In genomic region chr4:1243451-1244080, GRCh38 we compare ENCODE assay signal across 10 cellular contexts. TPM values are rescaled to one million over a fixed set of nuclear protein-coding genes. Genes with fewer than 3 reads are reported as not detected.
A peak's percentile ranks its signal among the peaks of the same experiment; 100 is the strongest.
DNase-seq lines count a peak whose midpoint lies in the region; ATAC-seq and TF ChIP-seq lines count a peak whose summit lies in the region.
"Had no signal": no experiment of that assay in that cellular context is flagged by ENCODE, and none has a peak within 500 bp of the region (broad histone marks: within the 10 kb centered on the region; RNA-seq: fewer than 3 reads in every experiment).

No MANE protein-coding gene starts in this region.

- H3K27me3 ChIP-seq in left lung: no peaks in the 10 kb centered on the region

- H3K27ac ChIP-seq in 22Rv1 (no peak overlapping the region), VCaP (peak overlapping the region; percentile 97; the same call in 1 of the 2 replicates), left lung (no peak overlapping the region)

- intact Hi-C loops in left lung (cut with DNase I): loop anchor here in 1 of 2 donors (10.0 kb wide), 1 partner anchor 79 kb away; no protein-coding TSS in a partner anchor

- H3K4me1 ChIP-seq in left lung: peaks cover 25 to 63% of the 10 kb centered on the region in 2 donors

- H3K4me3 ChIP-seq in left lung: no peak overlapping the region

- peaks cover 0 to 29% of the 10 kb centered on the region in 2 donors for H3K36me3 ChIP-seq in left lung

- TF ChIP-seq CTCF in 22Rv1 (IDR thresholded peaks at IDR 0.05) (peak; percentile 14; the same call in 1 of the 2 replicates), VCaP (conservative IDR thresholded peaks at IDR 0.05) (no peak), left lung (IDR thresholded peaks at IDR 0.05) (no peak)

- DNase-seq in D341Med (ENCODE audit: low spot score): peak; percentile 27
- DNase-seq in left lung: peak; percentile 30 to 75
- no peak for DNase-seq in OCI-M1 (lab: John Stamatoyannopoulos, UW)
- DNase-seq in NCI-H2081 (lab: John Stamatoyannopoulos, UW): no peak
- no peak for DNase-seq in NOMO-1 treated with dmso at 0.1 percent for 144 hours (lab: John Stamatoyannopoulos, UW; ENCODE audit: unreplicated experiment)
- no peak for DNase-seq in stimulated activated CD4-positive, alpha-beta T cell treated with anti-CD3 and anti-CD28 coated beads, Interleukin-4, amount 100 ng/mL, for 4 hours
- DNase-seq: activated naive CD4-positive, alpha-beta T cell treated with anti-CD3 and anti-CD28 coated beads, Interleukin-2, amount 50 U/mL, for 16 hours; NCI-H510A treated with DMSO at 0.1 percent for 48 hours had no signal

- ATAC-seq in left lung: no peak

- H3K9me3 ChIP-seq in left lung: no peaks in the 10 kb centered on the region

RNA-seq across cellular contexts. Expression of gene CTBP1, which starts 5.4 kb away (rescaled TPM):
- total RNA-seq in left lung: 100 to 1,000 TPM; 146 to 167 TPM

RNA-seq across cellular contexts. Expression of gene MAEA, which starts 46.1 kb away (rescaled TPM):
- total RNA-seq in left lung: 10 to 100 TPM; 43.8 to 56.3 TPM

Comparison
In these comparisons a context has a peak if more than half of its experiments do, and no peak if none do; other contexts are left out.
1. DNase-seq: peak in D341Med (single experiment) and left lung (2 of 2); none in OCI-M1 (single experiment), NCI-H2081 (0 of 2), NOMO-1 treated with dmso at 0.1 percent for 144 hours (single experiment) and stimulated activated CD4-positive, alpha-beta T cell treated with anti-CD3 and anti-CD28 coated beads, Interleukin-4, amount 100 ng/mL, for 4 hours (0 of 2).